ENCODE assay signal across 16 cellular contexts in the genomic region with DNA sequence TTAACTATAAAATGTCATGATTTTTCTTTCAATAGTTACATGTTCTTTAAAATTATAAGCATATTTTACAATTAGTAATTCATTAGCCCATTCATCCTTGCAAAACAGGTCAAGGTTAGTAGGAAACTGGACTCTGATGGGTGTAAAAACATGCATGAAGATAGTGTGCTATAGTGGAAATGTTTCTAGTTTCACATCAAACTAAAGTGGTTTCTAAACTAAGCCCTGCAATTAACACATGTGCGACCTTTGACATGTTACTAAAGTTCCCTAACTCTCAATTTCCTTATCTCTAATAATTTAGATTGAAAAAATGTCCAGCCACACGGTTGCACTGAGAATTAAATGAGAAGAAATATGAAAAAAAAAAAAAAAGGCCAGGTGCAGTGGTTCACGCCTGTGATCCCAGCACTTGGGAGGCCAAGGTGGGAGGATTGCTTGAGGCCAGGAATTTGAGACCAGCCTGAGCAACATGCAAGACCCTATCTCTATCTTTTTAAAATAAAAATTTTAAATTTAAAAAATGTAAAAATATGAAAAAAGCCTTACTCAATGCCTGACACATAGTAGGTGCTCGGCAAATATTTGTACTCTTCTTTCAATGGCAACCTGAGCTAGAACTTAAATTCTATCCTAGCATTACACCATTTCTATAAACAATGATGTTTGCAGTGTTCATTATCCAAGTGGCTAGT. TPM values are rescaled to one million over a fixed set of nuclear protein-coding genes. Genes with fewer than 3 reads are reported as not detected.
DNase-seq lines count a peak whose midpoint lies in the region; ATAC-seq and TF ChIP-seq lines count a peak whose summit lies in the region.
"Had no signal": no experiment of that assay in that cellular context is flagged by ENCODE, and none has a peak within 500 bp of the region (broad histone marks: within the 10 kb centered on the region; RNA-seq: fewer than 3 reads in every experiment).

No MANE protein-coding gene starts in this region.

- H3F3A ChIP-seq in SK-N-SH (replicated peaks; ENCODE audit: insufficient read depth) = peaks cover 44% of the 10 kb centered on the region

- TF ChIP-seq RAD21 in SK-N-SH (IDR thresholded peaks at IDR 0.05; ENCODE audit: low read length) = no peak

- POLR2A ChIA-PET in SK-N-SH (lab: Yijun Ruan, JAX) = no interaction called here

- H4K20me1 ChIP-seq in SK-N-SH (ENCODE audit: insufficient read depth) = no peaks in the 10 kb centered on the region
- H4K20me1 ChIP-seq: BLaER1 had no signal

- peaks cover 2% of the 10 kb centered on the region for H3K27me3 Mint-ChIP-seq in endothelial cell (ENCODE audit: unreplicated experiment)

- H3K9me3 ChIP-seq in SK-N-SH = no peaks in the 10 kb centered on the region
- H3K9me3 ChIP-seq in skeletal muscle tissue (ENCODE audit: control insufficient read depth in 3 of 3, low read length in 3 of 3) = no peaks in the 10 kb centered on the region
- H3K9me3 ChIP-seq: BLaER1, Caco-2, HAP-1 had no signal

- H3K36me3 ChIP-seq in SK-N-SH (replicated peaks in 1 of 2; ENCODE audit: control insufficient read depth in 1 of 2, insufficient read depth in 2 of 2, low read length in 1 of 2) = no peaks in the 10 kb centered on the region
- H3K36me3 ChIP-seq in ACC112 (ENCODE audit: insufficient read depth, low read length) = no peaks in the 10 kb centered on the region
- no peaks in the 10 kb centered on the region for H3K36me3 ChIP-seq in skeletal muscle tissue (ENCODE audit: control insufficient read depth in 3 of 3, insufficient read depth in 3 of 3, low read length in 3 of 3)
- H3K36me3 ChIP-seq: BLaER1, HAP-1 had no signal

- no peaks in the 10 kb centered on the region for H3K9me2 ChIP-seq in SK-N-SH

- H3K4me3 ChIP-seq in SK-N-SH (ENCODE audit: low read depth in 2 of 2, low read length in 1 of 2) = no peak overlapping the region
- H3K4me3 ChIP-seq in ACC112 (ENCODE audit: low read depth, low read length) = no peak overlapping the region
- H3K4me3 ChIP-seq in skeletal muscle tissue (ENCODE audit: low read length in 3 of 3) = no peak overlapping the region
- H3K4me3 ChIP-seq: BLaER1, HAP-1 had no signal

- no peaks in the 10 kb centered on the region for H3K36me3 Mint-ChIP-seq in endothelial cell (ENCODE audit: low read depth, unreplicated experiment)
- H3K36me3 Mint-ChIP-seq: CD8-positive, alpha-beta memory T cell had no signal

- TF ChIP-seq EP300 in SK-N-SH (IDR thresholded peaks at IDR 0.05; ENCODE audit: borderline replicate concordance in 1 of 2, low read depth in 1 of 2, low read length in 1 of 2) = no peak

- peaks cover 34% of the 10 kb centered on the region for H3K4me1 Mint-ChIP-seq in endothelial cell (ENCODE audit: unreplicated experiment)
- H3K4me1 Mint-ChIP-seq: CD8-positive, alpha-beta memory T cell had no signal

- H3K27ac ChIP-seq in SK-N-SH (ENCODE audit: low read depth in 2 of 2, low read length in 1 of 2) (no peak overlapping the region; a peak in 1 of 4 replicates), ACC112 (ENCODE audit: low read depth, low read length) (no peak overlapping the region), skeletal muscle tissue (ENCODE audit: low read depth, low read length) (peak overlapping the region; percentile 28)
- H3K27ac ChIP-seq: 22Rv1, BLaER1 had no signal

- no peaks in the 10 kb centered on the region for H3K79me2 ChIP-seq in SK-N-SH (ENCODE audit: insufficient read depth)
- H3K79me2 ChIP-seq in ACC112 (ENCODE audit: control insufficient read depth, insufficient read depth, low read length, unreplicated experiment) = no peaks in the 10 kb centered on the region

- ATAC-seq in SK-N-SH treated with all-trans-retinoic acid at 6 μM for 48 hours = no peak
- no peak for ATAC-seq in HG03521 (IDR thresholded peaks at IDR 0.05; ENCODE audit: unreplicated experiment)

- H3K27ac Mint-ChIP-seq in endothelial cell (ENCODE audit: unreplicated experiment) = peak overlapping the region; percentile 78
- H3K27ac Mint-ChIP-seq: CD8-positive, alpha-beta memory T cell had no signal

- H3K4me3 Mint-ChIP-seq in endothelial cell (ENCODE audit: unreplicated experiment) = no peak overlapping the region
- H3K4me3 Mint-ChIP-seq: CD8-positive, alpha-beta memory T cell had no signal

- 83% methylated on average over 4 of the region's 4 CpGs for WGBS in SK-N-SH (ENCODE audit: low lambda C conversion rate)

- H2AFZ ChIP-seq in SK-N-SH (ENCODE audit: low read depth) (no peak overlapping the region; the same call in 1 of the 2 replicates), ACC112 (ENCODE audit: low read length, unreplicated experiment) (peak overlapping the region; percentile 4)

- TF ChIP-seq CTCF in SK-N-SH (IDR thresholded peaks at IDR 0.05) (no peak), endothelial cell (IDR thresholded peaks at IDR 0.05; ENCODE audit: unreplicated experiment) (no peak)

- CTCF ChIA-PET in SK-N-SH (lab: Yijun Ruan, JAX) = no interaction called here

- DNase-seq in SK-N-SH (no peak), endothelial cell (ENCODE audit: low spot score) (no peak), SW480 (ENCODE audit: low spot score) (no peak)
- DNase-seq: AML-193; Caco-2; CD8-positive, alpha-beta memory T cell; DMS53 had no signal

- no peaks in the 10 kb centered on the region for H3K9me3 Mint-ChIP-seq in endothelial cell (ENCODE audit: unreplicated experiment)

- H3K9ac ChIP-seq in SK-N-SH = 0 out of 2 replicates have a peak overlapping the region, but pooled peaks have one; percentile 57
- no peak overlapping the region for H3K9ac ChIP-seq in skeletal muscle tissue (ENCODE audit: low read depth in 1 of 3, low read length in 3 of 3)
- H3K9ac ChIP-seq: BLaER1 had no signal

- H3K27me3 ChIP-seq in SK-N-SH (ENCODE audit: insufficient read depth) (no peaks in the 10 kb centered on the region), ACC112 (ENCODE audit: insufficient read depth, low read length) (no peaks in the 10 kb centered on the region), skeletal muscle tissue (ENCODE audit: control insufficient read depth in 3 of 3, insufficient read depth in 3 of 3, low read length in 3 of 3) (no peaks in the 10 kb centered on the region)
- H3K27me3 ChIP-seq: BLaER1 had no signal

- H3K4me1 ChIP-seq in SK-N-SH (ENCODE audit: control insufficient read depth in 1 of 2, insufficient read depth in 2 of 2, low read depth in 1 of 2, low read length in 1 of 2) (peaks cover 0 to 25% of the 10 kb centered on the region in 2 experiments; a peak in 3 of 4 replicates), ACC112 (ENCODE audit: control insufficient read depth, insufficient read depth, low read length, unreplicated experiment) (peaks cover 34% of the 10 kb centered on the region), skeletal muscle tissue (ENCODE audit: control insufficient read depth in 3 of 3, insufficient read depth in 3 of 3, low read length in 3 of 3) (peaks cover 0 to 3% (median 0%) of the 10 kb centered on the region in 3 donors)
- H3K4me1 ChIP-seq: BLaER1, HAP-1 had no signal

- no peak overlapping the region for H3K4me2 ChIP-seq in SK-N-SH
- H3K4me2 ChIP-seq: BLaER1 had no signal

TF ChIP-seq in SK-N-SH, 30 proteins besides CTCF, POLR2A, EP300 and RAD21:
- TF ChIP-seq TAF1 (IDR thresholded peaks at IDR 0.05; ENCODE audit: borderline replicate concordance, low read depth, low read length) = no peak
- TF ChIP-seq, protein P1, sequence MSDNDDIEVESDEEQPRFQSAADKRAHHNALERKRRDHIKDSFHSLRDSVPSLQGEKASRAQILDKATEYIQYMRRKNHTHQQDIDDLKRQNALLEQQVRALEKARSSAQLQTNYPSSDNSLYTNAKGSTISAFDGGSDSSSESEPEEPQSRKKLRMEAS (IDR thresholded peaks at IDR 0.05; ENCODE audit: low read depth) = no peak
- TF ChIP-seq RCOR1 (IDR thresholded peaks at IDR 0.05; ENCODE audit: low read length) = no peak
- TF ChIP-seq MXI1 (IDR thresholded peaks at IDR 0.05; ENCODE audit: low read depth, low read length) = no peak
- TF ChIP-seq NRF1 (IDR thresholded peaks at IDR 0.05; ENCODE audit: low read depth, low read length) = no peak
- TF ChIP-seq IRF3 (IDR thresholded peaks at IDR 0.05; ENCODE audit: low read depth, low read length) = no peak

TF ChIP-seq in SK-N-SH treated with all-trans-retinoic acid at 6 μM for 48 hours, 23 proteins besides CTCF, POLR2A, EP300 and RAD21 (continues in another document):
- TF ChIP-seq, protein P2, sequence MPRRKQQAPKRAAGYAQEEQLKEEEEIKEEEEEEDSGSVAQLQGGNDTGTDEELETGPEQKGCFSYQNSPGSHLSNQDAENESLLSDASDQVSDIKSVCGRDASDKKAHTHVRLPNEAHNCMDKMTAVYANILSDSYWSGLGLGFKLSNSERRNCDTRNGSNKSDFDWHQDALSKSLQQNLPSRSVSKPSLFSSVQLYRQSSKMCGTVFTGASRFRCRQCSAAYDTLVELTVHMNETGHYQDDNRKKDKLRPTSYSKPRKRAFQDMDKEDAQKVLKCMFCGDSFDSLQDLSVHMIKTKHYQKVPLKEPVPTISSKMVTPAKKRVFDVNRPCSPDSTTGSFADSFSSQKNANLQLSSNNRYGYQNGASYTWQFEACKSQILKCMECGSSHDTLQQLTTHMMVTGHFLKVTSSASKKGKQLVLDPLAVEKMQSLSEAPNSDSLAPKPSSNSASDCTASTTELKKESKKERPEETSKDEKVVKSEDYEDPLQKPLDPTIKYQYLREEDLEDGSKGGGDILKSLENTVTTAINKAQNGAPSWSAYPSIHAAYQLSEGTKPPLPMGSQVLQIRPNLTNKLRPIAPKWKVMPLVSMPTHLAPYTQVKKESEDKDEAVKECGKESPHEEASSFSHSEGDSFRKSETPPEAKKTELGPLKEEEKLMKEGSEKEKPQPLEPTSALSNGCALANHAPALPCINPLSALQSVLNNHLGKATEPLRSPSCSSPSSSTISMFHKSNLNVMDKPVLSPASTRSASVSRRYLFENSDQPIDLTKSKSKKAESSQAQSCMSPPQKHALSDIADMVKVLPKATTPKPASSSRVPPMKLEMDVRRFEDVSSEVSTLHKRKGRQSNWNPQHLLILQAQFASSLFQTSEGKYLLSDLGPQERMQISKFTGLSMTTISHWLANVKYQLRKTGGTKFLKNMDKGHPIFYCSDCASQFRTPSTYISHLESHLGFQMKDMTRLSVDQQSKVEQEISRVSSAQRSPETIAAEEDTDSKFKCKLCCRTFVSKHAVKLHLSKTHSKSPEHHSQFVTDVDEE (CRISPR knock-in tag; IDR thresholded peaks at IDR 0.05) = no peak
- TF ChIP-seq CSDC2 (CRISPR knock-in tag; IDR thresholded peaks at IDR 0.05) (no peak), PPARA (CRISPR knock-in tag; IDR thresholded peaks at IDR 0.05; ENCODE audit: borderline replicate concordance) (no peak), TCF4 (CRISPR knock-in tag; IDR thresholded peaks at IDR 0.05; ENCODE audit: borderline replicate concordance) (no peak), ZNF8 (CRISPR knock-in tag; IDR thresholded peaks at IDR 0.05) (no peak), GLIS3 (CRISPR knock-in tag; IDR thresholded peaks at IDR 0.05) (no peak), TOX (CRISPR knock-in tag; IDR thresholded peaks at IDR 0.05; ENCODE audit: borderline replicate concordance) (no peak), ARNTL (CRISPR knock-in tag; IDR thresholded peaks at IDR 0.05; ENCODE audit: borderline replicate concordance, low read depth) (no peak), ZFP3 (CRISPR knock-in tag; IDR thresholded peaks at IDR 0.05) (no peak)

RNA-seq across cellular contexts. Expression of gene PALMD, which starts 44.1 kb away (rescaled TPM):
- 1.8 and 2.3 TPM in 2 replicates for polyA plus RNA-seq in SK-N-SH (2012; rRNA removed)
- 2.0 and 2.7 TPM in 2 replicates for polyA plus RNA-seq in SK-N-SH (2012; cell fraction: cytosol; rRNA removed)
- polyA plus RNA-seq in SK-N-SH (2012; cell fraction: nucleus; rRNA removed) = 1.7 and 3.9 TPM in 2 replicates
- total RNA-seq in endothelial cell (ENCODE audit: unreplicated experiment) (1.9 TPM), skeletal muscle tissue (46.4 TPM)
- total RNA-seq: A673; Caco-2; CD8-positive, alpha-beta memory T cell; H1 had no signal
- polyA plus RNA-seq: CD8-positive, alpha-beta memory T cell; H1 had no signal

Comparison
In these comparisons a context has a peak if more than half of its experiments do, and no peak if none do; other contexts are left out.
1. RNA of gene PALMD, which starts 44.1 kb away (total RNA-seq): 46.4 TPM in skeletal muscle tissue (single experiment); 1.9 TPM in endothelial cell (single experiment); every median in the first group is over 10 times any median in the second.